ENCODE assay signal across 25 cellular contexts in genomic region chr6:38188677-38189335, GRCh38.
"Had no signal": no experiment of that assay in that cellular context is flagged by ENCODE, and none has a peak within 500 bp of the region (broad histone marks: within the 10 kb centered on the region; RNA-seq: fewer than 3 reads in every experiment).

No MANE protein-coding gene starts in this region.

- H3K27ac Mint-ChIP-seq: activated CD4-positive, alpha-beta T cell treated with anti-CD3 and anti-CD28 coated beads, Interleukin-2, amount 10 ng/mL, durations not matched to agents 7 days and 5 days; activated CD8-positive, alpha-beta T cell treated with anti-CD3 and anti-CD28 coated beads, Interleukin-2, amount 10 ng/mL, durations not matched to agents 7 days and 5 days; stimulated activated effector memory CD8-positive, alpha-beta T cell treated with anti-CD3 and anti-CD28 coated beads, Interleukin-12 subunit alpha, Interleukin-12 subunit beta, amount 100 ng/mL, for 72 hours; T-cell had no signal

- H3K4me3 ChIP-seq: adrenal gland, breast epithelium, esophagus squamous epithelium, lung, psoas muscle, thoracic aorta, upper lobe of left lung had no signal

- H3K27me3 ChIP-seq: adrenal gland, breast epithelium, esophagus squamous epithelium, upper lobe of left lung had no signal

- H3K9me3 Mint-ChIP-seq: activated CD4-positive, alpha-beta T cell treated with anti-CD3 and anti-CD28 coated beads, Interleukin-2, amount 10 ng/mL, durations not matched to agents 7 days and 5 days; activated naive CD4-positive, alpha-beta T cell treated with anti-CD3 and anti-CD28 coated beads, Interleukin-2, amount 50 U/mL, for 72 hours; nephron; stimulated activated effector memory CD8-positive, alpha-beta T cell treated with anti-CD3 and anti-CD28 coated beads, Interleukin-12 subunit alpha, Interleukin-12 subunit beta, amount 100 ng/mL, for 72 hours; T-cell had no signal

- H3K4me1 Mint-ChIP-seq: activated CD4-positive, alpha-beta T cell treated with anti-CD3 and anti-CD28 coated beads, Interleukin-2, amount 10 ng/mL, durations not matched to agents 7 days and 5 days had no signal

- FAIRE-seq: astrocyte, endothelial cell of umbilical vein, keratinocyte had no signal

- H3K27me3 Mint-ChIP-seq: activated CD4-positive, alpha-beta T cell treated with anti-CD3 and anti-CD28 coated beads, Interleukin-2, amount 10 ng/mL, durations not matched to agents 7 days and 5 days; T-cell had no signal

- H3K36me3 Mint-ChIP-seq: activated naive CD4-positive, alpha-beta T cell treated with anti-CD3 and anti-CD28 coated beads, Interleukin-2, amount 50 U/mL, for 72 hours had no signal

- H3K9me3 ChIP-seq: adrenal gland, breast epithelium, esophagus squamous epithelium, psoas muscle, thoracic aorta, upper lobe of left lung had no signal

- H3K4me3 Mint-ChIP-seq: activated CD4-positive, alpha-beta T cell treated with anti-CD3 and anti-CD28 coated beads, Interleukin-2, amount 10 ng/mL, durations not matched to agents 7 days and 5 days; activated CD8-positive, alpha-beta T cell treated with anti-CD3 and anti-CD28 coated beads, Interleukin-2, amount 10 ng/mL, durations not matched to agents 7 days and 5 days; nephron; stimulated activated effector memory CD8-positive, alpha-beta T cell treated with anti-CD3 and anti-CD28 coated beads, Interleukin-12 subunit alpha, Interleukin-12 subunit beta, amount 100 ng/mL, for 72 hours; T-cell had no signal

- H3K4me1 ChIP-seq: adrenal gland, breast epithelium, esophagus squamous epithelium, psoas muscle had no signal

- H3K27ac ChIP-seq: adrenal gland, breast epithelium, esophagus squamous epithelium, psoas muscle, thoracic aorta, upper lobe of left lung had no signal

- H3K36me3 ChIP-seq: adrenal gland, breast epithelium, thoracic aorta had no signal

- DNase-seq: activated CD4-positive, alpha-beta T cell treated with anti-CD3 and anti-CD28 coated beads, Interleukin-2, amount 10 ng/mL, durations not matched to agents 7 days and 5 days; activated CD8-positive, alpha-beta T cell treated with anti-CD3 and anti-CD28 coated beads, Interleukin-2, amount 10 ng/mL, durations not matched to agents 7 days and 5 days; activated gamma-delta T cell; effector CD8-positive, alpha-beta T cell; esophagus squamous epithelium; hypothalamus; midbrain; psoas muscle; right cardiac atrium; stimulated activated CD4-positive, alpha-beta T cell treated with anti-CD3 and anti-CD28 coated beads, Interleukin-15, amount 100 ng/mL, for 24 hours; stimulated activated CD4-positive, alpha-beta T cell treated with anti-CD3 and anti-CD28 coated beads, Interleukin-2, amount 100 ng/mL, for 48 hours; T-cell; T-helper 9 cell had no signal

- ATAC-seq: activated CD8-positive, alpha-beta T cell treated with anti-CD3 and anti-CD28 coated beads, Interleukin-2, amount 10 ng/mL, durations not matched to agents 7 days and 5 days; activated naive CD4-positive, alpha-beta T cell treated with anti-CD3 and anti-CD28 coated beads, Interleukin-2, amount 50 U/mL, for 72 hours; right cardiac atrium; SK-N-SH treated with all-trans-retinoic acid at 6 μM for 48 hours; stimulated activated effector memory CD8-positive, alpha-beta T cell treated with anti-CD3 and anti-CD28 coated beads, Interleukin-12 subunit alpha, Interleukin-12 subunit beta, amount 100 ng/mL, for 72 hours; T-cell had no signal
